ENCODE assay signal across 1 cellular context in genomic region chr6:73264446-73264845, GRCh38.
TF ChIP-seq lines count a peak whose summit lies in the region.

No MANE protein-coding gene starts in this region.

TF ChIP-seq in H1, 55 proteins besides CTCF, POLR2A, EP300 and RAD21:
- TF ChIP-seq SRF (IDR thresholded peaks at IDR 0.05; ENCODE audit: low read depth, low read length) (no peak), ASH2L (IDR thresholded peaks at IDR 0.05; ENCODE audit: low read length) (no peak), RNF2 (IDR thresholded peaks at IDR 0.05; ENCODE audit: borderline replicate concordance, low read depth, low read length, missing control alignments, poor library complexity, severe bottlenecking) (no peak), CBX8 (IDR thresholded peaks at IDR 0.05; ENCODE audit: borderline replicate concordance, low read depth, low read length) (no peak), TCF12 (IDR thresholded peaks at IDR 0.05; ENCODE audit: low read depth, low read length) (no peak), CBX5 (IDR thresholded peaks at IDR 0.05; ENCODE audit: low read depth, low read length) (no peak), CHD7 (IDR thresholded peaks at IDR 0.05; ENCODE audit: insufficient replicate concordance, low read length) (no peak), CEBPB (IDR thresholded peaks at IDR 0.05; ENCODE audit: low read depth, low read length) (no peak), BRCA1 (IDR thresholded peaks at IDR 0.05; ENCODE audit: low read depth, low read length) (no peak), EZH2 (IDR thresholded peaks at IDR 0.05; ENCODE audit: low read depth, low read length, severe bottlenecking) (no peak), GABPA (IDR thresholded peaks at IDR 0.05; ENCODE audit: borderline replicate concordance, insufficient read depth, low read length) (no peak), KDM5A (IDR thresholded peaks at IDR 0.05; ENCODE audit: low read length) (no peak), JUN (IDR thresholded peaks at IDR 0.05; ENCODE audit: low read depth, low read length) (no peak), MAFK (IDR thresholded peaks at IDR 0.05; ENCODE audit: low read depth, low read length) (no peak), YY1 (IDR thresholded peaks at IDR 0.05; ENCODE audit: low read depth, low read length) (no peak), ATF3 (IDR thresholded peaks at IDR 0.05; ENCODE audit: insufficient read depth, low read depth, low read length) (no peak), POLR2AphosphoS5 (IDR thresholded peaks at IDR 0.05; ENCODE audit: low read depth, low read length) (no peak), CHD1 (IDR thresholded peaks at IDR 0.05; ENCODE audit: low read depth, low read length) (no peak)
